ENCODE assay signal across 25 cellular contexts in the genomic region with DNA sequence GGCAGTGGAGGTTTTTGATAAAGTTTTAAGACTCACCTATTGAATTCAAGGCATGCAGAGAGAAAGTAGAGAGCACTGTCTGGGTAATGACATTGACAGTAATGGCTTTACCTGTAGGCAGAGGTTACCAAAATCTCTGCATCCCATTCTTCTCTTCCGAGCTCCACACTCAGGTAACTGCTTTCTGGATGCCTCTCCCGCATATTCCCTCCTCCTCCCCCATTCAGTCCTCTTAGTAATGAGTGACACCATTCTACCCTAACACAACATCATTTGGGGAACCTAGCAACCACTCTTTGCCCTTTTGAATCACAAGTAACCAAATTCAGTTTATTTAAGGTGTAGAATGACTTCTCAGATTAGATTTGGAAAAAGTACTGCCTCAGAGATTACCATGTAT.
"Had no signal": no experiment of that assay in that cellular context is flagged by ENCODE, and none has a peak within 500 bp of the region (broad histone marks: within the 10 kb centered on the region; RNA-seq: fewer than 3 reads in every experiment).

No MANE protein-coding gene starts in this region.

- H3K4me3 ChIP-seq: adrenal gland, ascending aorta, left lung, SK-N-MC, spleen, thoracic aorta, upper lobe of left lung had no signal

- H3K9me3 ChIP-seq: adrenal gland, ascending aorta, left lung, spleen, thoracic aorta, upper lobe of left lung had no signal

- ATAC-seq: activated T-cell treated with anti-CD3 and anti-CD28 coated beads, Interleukin-2, amount 50 U/mL, for 72 hours; foreskin keratinocyte; left lung had no signal

- H3K9me3 Mint-ChIP-seq: immature natural killer cell, neural crest cell had no signal

- H3K27ac ChIP-seq: ascending aorta, brain microvascular endothelial cell, foreskin keratinocyte, left lung, SK-N-MC, thoracic aorta, upper lobe of left lung, VCaP had no signal

- H3K27me3 ChIP-seq: adrenal gland, ascending aorta, brain microvascular endothelial cell, foreskin keratinocyte, left lung, spleen, upper lobe of left lung had no signal

- DNase-seq: activated CD4-positive, alpha-beta T cell treated with anti-CD3 and anti-CD28 coated beads, Interleukin-2, amount 50 U/mL, for 48 hours; activated CD8-positive, alpha-beta memory T cell treated with anti-CD3 and anti-CD28 coated beads, Interleukin-2, amount 50 U/mL, for 48 hours; activated gamma-delta T cell treated with Interleukin-2 at 50 U/mL for 16 hours; activated T-cell treated with anti-CD3 and anti-CD28 coated beads, Interleukin-2, amount 50 U/mL, for 72 hours; adrenal gland; brain microvascular endothelial cell; caudate nucleus; dermis blood vessel endothelial cell; effector CD8-positive, alpha-beta T cell; foreskin keratinocyte; immature natural killer cell; left lung; mammary epithelial cell; posterior cingulate gyrus; spleen; stimulated activated CD4-positive, alpha-beta T cell treated with anti-CD3 and anti-CD28 coated beads, Interleukin-4, amount 100 ng/mL, for 1 hour; stimulated activated naive CD4-positive, alpha-beta T cell treated with Interleukin-2 at 50 U/mL for 16 hours; SW 1271; upper lobe of left lung had no signal

- H3K36me3 ChIP-seq: adrenal gland, ascending aorta, brain microvascular endothelial cell, thoracic aorta had no signal

- H3K27me3 Mint-ChIP-seq: activated naive CD8-positive, alpha-beta T cell had no signal

- H3K4me3 Mint-ChIP-seq: activated naive CD8-positive, alpha-beta T cell; activated T-cell treated with anti-CD3 and anti-CD28 coated beads, Interleukin-2, amount 50 U/mL, for 72 hours; neural crest cell had no signal
